8 cellular contexts compared by ENCODE assay signal in genomic region chr10:67571503-67571902, GRCh38.
"Had no signal": no experiment of that assay in that cellular context is flagged by ENCODE, and none has a peak within 500 bp of the region (broad histone marks: within the 10 kb centered on the region; RNA-seq: fewer than 3 reads in every experiment).

No MANE protein-coding gene starts in this region.

- H3K9me3 Mint-ChIP-seq: HFFc6 had no signal

- H3K36me3 ChIP-seq: HAP-1 had no signal

- H3K9me3 ChIP-seq: HAP-1 had no signal

- H3K4me1 ChIP-seq: HAP-1 had no signal

- ATAC-seq: HCT116, K562 had no signal

- H3K4me3 Mint-ChIP-seq: HFFc6 had no signal

- H3K4me3 ChIP-seq: HAP-1, K562 had no signal

- DNase-seq: GOT3, H7, HFFc6, IMR-90, KG1 had no signal

- H3K27ac Mint-ChIP-seq: HFFc6 had no signal
